ENCODE assay signal across 18 cellular contexts in genomic region chr7:2001601-2002442, GRCh38.
A peak's percentile ranks its signal among the peaks of the same experiment; 100 is the strongest.
DNase-seq lines count a peak whose midpoint lies in the region; ATAC-seq and TF ChIP-seq lines count a peak whose summit lies in the region.
"Had no signal": no experiment of that assay in that cellular context is flagged by ENCODE, and none has a peak within 500 bp of the region (broad histone marks: within the 10 kb centered on the region; RNA-seq: fewer than 3 reads in every experiment).

No MANE protein-coding gene starts in this region.

- no peak overlapping the region for H3K4me3 Mint-ChIP-seq in endodermal cell

- no peaks in the 10 kb centered on the region for H3K27me3 ChIP-seq in mammary epithelial cell (ENCODE audit: insufficient read depth, low read length)
- H3K27me3 ChIP-seq in breast epithelium = no peaks in the 10 kb centered on the region
- H3K27me3 ChIP-seq in endodermal cell (ENCODE audit: control insufficient read depth, insufficient read depth, low read length, poor library complexity, severe bottlenecking) = no peaks in the 10 kb centered on the region
- no peaks in the 10 kb centered on the region for H3K27me3 ChIP-seq in upper lobe of right lung
- H3K27me3 ChIP-seq: esophagus muscularis mucosa, vagina had no signal

- DNase-seq in mammary epithelial cell (peak; percentile 9), breast epithelium (ENCODE audit: low spot score in 2 of 2) (no peak), endodermal cell (no peak), upper lobe of right lung (peak; percentile 56), D341Med (ENCODE audit: low spot score) (no peak), NCI-H2107 (lab: John Stamatoyannopoulos, UW) (no peak)
- DNase-seq: activated CD4-positive, CD25-positive, alpha-beta regulatory T cell; dermis blood vessel endothelial cell; EL; NCI-H1048; stimulated activated naive CD8-positive, alpha-beta T cell treated with anti-CD3 and anti-CD28 coated beads, Interleukin-15, Interleukin-2, amounts not matched to agents 100 U/mL and 50 U/mL, for 24 hours had no signal

- TF ChIP-seq CTCF in mammary epithelial cell (conservative IDR thresholded peaks at IDR 0.05 in 1 of 2, IDR thresholded peaks at IDR 0.05 in 1 of 2; ENCODE audit: extremely low read depth in 1 of 2, insufficient read depth in 1 of 2, low read depth in 1 of 2, low read length in 2 of 2) = no peak
- TF ChIP-seq CTCF in breast epithelium (IDR thresholded peaks at IDR 0.05) = no peak
- no peak for TF ChIP-seq CTCF in endodermal cell (conservative IDR thresholded peaks at IDR 0.05)
- TF ChIP-seq CTCF in upper lobe of right lung (IDR thresholded peaks at IDR 0.05) = no peak

- H3K4me2 ChIP-seq in mammary epithelial cell (ENCODE audit: insufficient read depth, low read depth, low read length) = no peak overlapping the region
- H3K4me2 ChIP-seq: KMS-11 had no signal

- H3K9me3 Mint-ChIP-seq in endodermal cell = no peaks in the 10 kb centered on the region
- H3K9me3 Mint-ChIP-seq: activated T-helper 2 cell treated with anti-CD3 and anti-CD28 coated beads, Interferon-gamma antibody, Interleukin-2, Interleukin-4, amounts not matched to agents 10 μg/mL and 5 μg/mL and 100 μg/mL, durations not matched to agents 14 hours and 24 hours and 36 hours had no signal

- H3K9ac ChIP-seq in mammary epithelial cell (ENCODE audit: insufficient read depth, low read length) = no peak overlapping the region
- no peak overlapping the region for H3K9ac ChIP-seq in endodermal cell (ENCODE audit: extremely low read depth, low read length, poor library complexity, severe bottlenecking)
- H3K9ac ChIP-seq: KMS-11 had no signal

- in situ Hi-C loops in mammary epithelial cell (cut with MboI; ENCODE audit: low sequenced_read_pairs in 2 of 2) = no loop called here

- CTCF ChIA-PET in mammary epithelial cell (lab: Charles Lee; ENCODE audit: low non-redundant PET) = no interaction called here

- peak overlapping the region; percentile 41 for H3K27ac Mint-ChIP-seq in endodermal cell
- H3K27ac Mint-ChIP-seq: activated T-helper 2 cell treated with anti-CD3 and anti-CD28 coated beads, Interferon-gamma antibody, Interleukin-2, Interleukin-4, amounts not matched to agents 10 μg/mL and 5 μg/mL and 100 μg/mL, durations not matched to agents 14 hours and 24 hours and 36 hours had no signal

- no peak overlapping the region for H3K4me3 ChIP-seq in mammary epithelial cell (replicated peaks in 1 of 3; ENCODE audit: insufficient read depth in 1 of 3, low read depth in 2 of 3, low read length in 3 of 3)
- no peak overlapping the region for H3K4me3 ChIP-seq in breast epithelium
- no peak overlapping the region for H3K4me3 ChIP-seq in endodermal cell (ENCODE audit: low read length)
- no peak overlapping the region for H3K4me3 ChIP-seq in mesodermal cell (ENCODE audit: extremely low read depth, insufficient read depth, low read length, poor library complexity, severe bottlenecking)
- no peak overlapping the region for H3K4me3 ChIP-seq in upper lobe of right lung
- H3K4me3 ChIP-seq: esophagus muscularis mucosa, vagina had no signal

- no peaks in the 10 kb centered on the region for H4K20me1 ChIP-seq in mammary epithelial cell (ENCODE audit: insufficient read depth, low read length)

- H3K36me3 ChIP-seq in mammary epithelial cell (ENCODE audit: insufficient read depth, low read length) (no peaks in the 10 kb centered on the region), breast epithelium (no peaks in the 10 kb centered on the region), endodermal cell (ENCODE audit: control insufficient read depth, insufficient read depth, low read length) (no peaks in the 10 kb centered on the region), mesodermal cell (ENCODE audit: control insufficient read depth, insufficient read depth, low read length) (peaks cover 8% of the 10 kb centered on the region), upper lobe of right lung (no peaks in the 10 kb centered on the region)
- H3K36me3 ChIP-seq: vagina had no signal

- WGBS in mammary epithelial cell (ENCODE audit: low coverage, missing lambda C conversion rate) = 83% methylated on average over 25 of the region's 33 CpGs
- WGBS in endodermal cell (ENCODE audit: insufficient coverage in 1 of 2, insufficient read length in 1 of 2), 2 experiments = 91 to 94% methylated on average over 20 to 33 of the region's 33 CpGs
- 89 to 94% methylated on average over 30 to 32 of the region's 33 CpGs for WGBS in mesodermal cell (ENCODE audit: insufficient coverage in 2 of 2), 2 experiments

- no peaks in the 10 kb centered on the region for H3K4me1 Mint-ChIP-seq in endodermal cell

- H3K9me3 ChIP-seq in mammary epithelial cell (replicated peaks; ENCODE audit: insufficient read depth, low read length) (no peaks in the 10 kb centered on the region), breast epithelium (no peaks in the 10 kb centered on the region), endodermal cell (ENCODE audit: control insufficient read depth, low read length) (no peaks in the 10 kb centered on the region), mesodermal cell (ENCODE audit: control insufficient read depth, low read length) (no peaks in the 10 kb centered on the region), upper lobe of right lung (no peaks in the 10 kb centered on the region)
- H3K9me3 ChIP-seq: esophagus muscularis mucosa, vagina had no signal

- ATAC-seq in upper lobe of right lung = no peak
- ATAC-seq in HG02588 (IDR thresholded peaks at IDR 0.05; ENCODE audit: unreplicated experiment) = no peak
- ATAC-seq: stimulated activated naive CD8-positive, alpha-beta T cell treated with anti-CD3 and anti-CD28 coated beads, Interleukin-15, Interleukin-2, amounts not matched to agents 100 U/mL and 50 U/mL, for 24 hours had no signal

- H3K4me1 ChIP-seq in mammary epithelial cell (ENCODE audit: insufficient read depth, low read length) (peaks cover 3% of the 10 kb centered on the region), breast epithelium (no peaks in the 10 kb centered on the region), endodermal cell (ENCODE audit: control insufficient read depth, insufficient read depth, low read length) (no peaks in the 10 kb centered on the region), mesodermal cell (ENCODE audit: control insufficient read depth, insufficient read depth, low read length, poor library complexity, severe bottlenecking) (peaks cover 13% of the 10 kb centered on the region), upper lobe of right lung (no peaks in the 10 kb centered on the region)
- H3K4me1 ChIP-seq: esophagus muscularis mucosa, vagina had no signal

- H3K27ac ChIP-seq in mammary epithelial cell (ENCODE audit: insufficient read depth, low read depth, low read length) (no peak overlapping the region), breast epithelium (no peak overlapping the region), endodermal cell (ENCODE audit: low read depth, low read length) (peak overlapping the region; percentile 80), mesodermal cell (ENCODE audit: low read depth, low read length, severe bottlenecking) (peak overlapping the region; percentile 24), upper lobe of right lung (no peak overlapping the region)
- H3K27ac ChIP-seq: esophagus muscularis mucosa, HL-60, KMS-11, vagina had no signal

- H3K27me3 Mint-ChIP-seq in endodermal cell (ENCODE audit: insufficient read depth) = no peaks in the 10 kb centered on the region

- H3K79me2 ChIP-seq in mammary epithelial cell (ENCODE audit: insufficient read depth, low read length) = no peaks in the 10 kb centered on the region

- no peaks in the 10 kb centered on the region for H3K36me3 Mint-ChIP-seq in endodermal cell (ENCODE audit: low read depth)

- no peak overlapping the region for H2AFZ ChIP-seq in mammary epithelial cell (ENCODE audit: low read depth, low read length)

- no TSS peak for BruUV-seq in mammary epithelial cell (replicated peaks; lab: Mats Ljungman, UMichigan)

- dilution Hi-C loops in mammary epithelial cell (cut with HindIII; ENCODE audit: low sequenced_read_pairs) = loop anchor here (5.0 to 10.0 kb wide), 2 partner anchors 130 to 297 kb away; no protein-coding TSS in a partner anchor

- no peak for TF ChIP-seq POLR2A in breast epithelium (IDR thresholded peaks at IDR 0.05)

- intact Hi-C loops in mammary epithelial cell (cut with micrococcal nuclease) = no loop called here
- intact Hi-C loops in breast epithelium (cut with DNase I; ENCODE audit: low total_unique reads) = no loop called here
- intact Hi-C loops in upper lobe of right lung (cut with DNase I) = no loop called here

Comparison
In these comparisons a context has a peak if more than half of its experiments do, and no peak if none do; other contexts are left out.
1. DNase-seq: peak in mammary epithelial cell (single experiment) and upper lobe of right lung (single experiment); none in breast epithelium (0 of 2), endodermal cell (single experiment), D341Med (single experiment) and NCI-H2107 (single experiment).
2. H3K27ac ChIP-seq: peak in endodermal cell (single experiment) and mesodermal cell (single experiment); none in mammary epithelial cell (single experiment), breast epithelium (0 of 2) and upper lobe of right lung (single experiment).